1 cellular context compared by ENCODE assay signal in genomic region chr9:77802512-77803293, GRCh38.
TF ChIP-seq lines count a peak whose summit lies in the region.

No MANE protein-coding gene starts in this region.

TF ChIP-seq in HEK293, 187 proteins besides CTCF, POLR2A, EP300 and RAD21 (continued from another document):
- TF ChIP-seq PRDM6 (tag by site-specific recombination; IDR thresholded peaks at IDR 0.05), result peak; percentile 65
- no peak for TF ChIP-seq ZNF350 (tag by site-specific recombination; IDR thresholded peaks at IDR 0.05)
- no peak for TF ChIP-seq ZNF24 (tag by site-specific recombination; IDR thresholded peaks at IDR 0.05)
- TF ChIP-seq ZNF169 (tag by site-specific recombination; IDR thresholded peaks at IDR 0.05), result no peak
